ENCODE assay signal across 17 cellular contexts in genomic region chr3:154538566-154539360, GRCh38.
DNase-seq lines count a peak whose midpoint lies in the region; ATAC-seq and TF ChIP-seq lines count a peak whose summit lies in the region.
"Had no signal": no experiment of that assay in that cellular context is flagged by ENCODE, and none has a peak within 500 bp of the region (broad histone marks: within the 10 kb centered on the region; RNA-seq: fewer than 3 reads in every experiment).

No MANE protein-coding gene starts in this region.

- no peaks in the 10 kb centered on the region for H3K9me2 ChIP-seq in GM23248 (ENCODE audit: insufficient read depth)

- no peaks in the 10 kb centered on the region for H3K36me3 ChIP-seq in GM23248 (ENCODE audit: low read depth)
- H3K36me3 ChIP-seq: SJCRH30 had no signal

- H3K79me2 ChIP-seq in GM23248 (ENCODE audit: insufficient read depth): no peaks in the 10 kb centered on the region

- in situ Hi-C loops in GM23248 (cut with MboI): no loop called here

- no peak for ATAC-seq in GM21381 (IDR thresholded peaks at IDR 0.05; ENCODE audit: unreplicated experiment)
- ATAC-seq: GM23338 had no signal

- 34 to 40% methylated on average over 5 of the region's 5 CpGs for WGBS in GM23248 (ENCODE audit: low coverage in 1 of 2, low lambda C conversion rate in 2 of 2, missing lambda C conversion rate in 2 of 2), 2 experiments

- no peak overlapping the region for H3K27ac ChIP-seq in GM23248
- H3K27ac ChIP-seq: PC-9, SJCRH30 had no signal

- H2AFZ ChIP-seq in GM23248: no peak overlapping the region
- H2AFZ ChIP-seq: GM23338, PC-9 had no signal

- H3K27me3 ChIP-seq in GM23248 (replicated peaks; ENCODE audit: insufficient read depth): no peaks in the 10 kb centered on the region
- H3K27me3 ChIP-seq: SJCRH30 had no signal

- H3K4me1 ChIP-seq in GM23248 (ENCODE audit: insufficient read depth): no peaks in the 10 kb centered on the region
- H3K4me1 ChIP-seq: SJCRH30 had no signal

- H3K9ac ChIP-seq in GM23248: no peak overlapping the region

- H4K20me1 ChIP-seq in GM23248 (ENCODE audit: insufficient read depth): no peaks in the 10 kb centered on the region

- H3K9me3 ChIP-seq in GM23248 (ENCODE audit: low read depth): no peaks in the 10 kb centered on the region
- H3K9me3 ChIP-seq: SJCRH30 had no signal

- H3K4me3 ChIP-seq in GM23248 (no peak overlapping the region), epithelial cell of esophagus (ENCODE audit: low read length) (no peak overlapping the region), skeletal muscle cell (ENCODE audit: low read depth, low read length) (no peak overlapping the region)
- H3K4me3 ChIP-seq: GM23338, PC-9, SJCRH30 had no signal

- no peak for TF ChIP-seq CTCF in epithelial cell of esophagus (IDR thresholded peaks at IDR 0.05; ENCODE audit: insufficient read depth, low read depth, low read length, missing control alignments)

- H3K4me2 ChIP-seq in GM23248 (ENCODE audit: unreplicated experiment): no peak overlapping the region
- H3K4me2 ChIP-seq: GM23338, PC-9 had no signal

- no peaks in the 10 kb centered on the region for H3F3A ChIP-seq in GM23248 (ENCODE audit: insufficient read depth)

- DNase-seq in GM23248: peak; percentile 20
- DNase-seq in RKO (ENCODE audit: low spot score): peak; percentile 8
- peak; percentile 50 for DNase-seq in epithelial cell of esophagus (ENCODE audit: low read depth)
- DNase-seq in skeletal muscle cell (ENCODE audit: low read depth): peak; percentile 4
- DNase-seq in SW480 (ENCODE audit: low spot score): no peak
- no peak for DNase-seq in NCI-H226
- DNase-seq: DMS 273 treated with DMSO at 0.1 percent for 48 hours, DND-41, GDM1, NCI-H1105 treated with DMSO at 0.1 percent for 48 hours, NCI-H187 treated with DMSO at 0.1 percent for 48 hours, NCI-H345, NCI-H524 treated with DMSO at 0.1 percent for 48 hours, PC-9, SJCRH30 had no signal

Comparison
In these comparisons a context has a peak if more than half of its experiments do, and no peak if none do; other contexts are left out.
1. DNase-seq: peak in GM23248 (single experiment), RKO (single experiment), epithelial cell of esophagus (single experiment) and skeletal muscle cell (single experiment); none in SW480 (single experiment) and NCI-H226 (single experiment).